In the genomic region with DNA sequence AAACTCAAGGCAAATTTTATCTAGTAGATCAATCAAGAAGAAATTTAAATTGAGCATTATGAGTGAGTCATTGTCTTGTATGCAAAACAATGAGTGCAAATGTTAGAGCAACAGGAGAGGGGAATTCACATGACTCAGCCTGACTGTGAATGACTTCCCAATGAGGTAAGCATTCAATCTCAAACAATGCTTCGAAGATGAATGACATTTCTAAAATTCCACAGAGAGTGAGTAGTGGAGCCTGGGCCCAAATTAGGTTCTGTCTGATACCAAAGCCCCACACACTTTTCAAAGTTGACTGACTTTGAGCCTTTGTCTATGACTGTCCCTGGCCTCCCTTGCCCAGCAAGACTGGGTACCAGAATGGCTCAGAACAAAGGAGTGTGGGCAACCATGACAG, we compare ENCODE assay signal across 1 cellular context.
TF ChIP-seq lines count a peak whose summit lies in the region.

No MANE protein-coding gene starts in this region.

TF ChIP-seq in HEK293, 187 proteins besides CTCF, POLR2A, EP300 and RAD21 (continued from another document and continues in another):
- TF ChIP-seq, protein P1, sequence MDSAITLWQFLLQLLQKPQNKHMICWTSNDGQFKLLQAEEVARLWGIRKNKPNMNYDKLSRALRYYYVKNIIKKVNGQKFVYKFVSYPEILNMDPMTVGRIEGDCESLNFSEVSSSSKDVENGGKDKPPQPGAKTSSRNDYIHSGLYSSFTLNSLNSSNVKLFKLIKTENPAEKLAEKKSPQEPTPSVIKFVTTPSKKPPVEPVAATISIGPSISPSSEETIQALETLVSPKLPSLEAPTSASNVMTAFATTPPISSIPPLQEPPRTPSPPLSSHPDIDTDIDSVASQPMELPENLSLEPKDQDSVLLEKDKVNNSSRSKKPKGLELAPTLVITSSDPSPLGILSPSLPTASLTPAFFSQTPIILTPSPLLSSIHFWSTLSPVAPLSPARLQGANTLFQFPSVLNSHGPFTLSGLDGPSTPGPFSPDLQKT (IDR thresholded peaks at IDR 0.05; ENCODE audit: borderline replicate concordance, low read depth, low read length), result no peak
- no peak for TF ChIP-seq ZNF777 (tag by site-specific recombination; IDR thresholded peaks at IDR 0.05; ENCODE audit: borderline replicate concordance)
- no peak for TF ChIP-seq ZNF76 (tag by site-specific recombination; IDR thresholded peaks at IDR 0.05; ENCODE audit: borderline replicate concordance, low read depth)
- TF ChIP-seq, protein P2, sequence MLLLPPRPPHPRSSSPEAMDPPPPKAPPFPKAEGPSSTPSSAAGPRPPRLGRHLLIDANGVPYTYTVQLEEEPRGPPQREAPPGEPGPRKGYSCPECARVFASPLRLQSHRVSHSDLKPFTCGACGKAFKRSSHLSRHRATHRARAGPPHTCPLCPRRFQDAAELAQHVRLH (tag by site-specific recombination; IDR thresholded peaks at IDR 0.05), result no peak
- TF ChIP-seq ZSCAN16 (tag by site-specific recombination; IDR thresholded peaks at IDR 0.05), result no peak
- TF ChIP-seq ZNF169 (tag by site-specific recombination; IDR thresholded peaks at IDR 0.05), result no peak
- TF ChIP-seq ZFHX2 (tag by site-specific recombination; conservative IDR thresholded peaks at IDR 0.05), result no peak
- TF ChIP-seq, protein P3, sequence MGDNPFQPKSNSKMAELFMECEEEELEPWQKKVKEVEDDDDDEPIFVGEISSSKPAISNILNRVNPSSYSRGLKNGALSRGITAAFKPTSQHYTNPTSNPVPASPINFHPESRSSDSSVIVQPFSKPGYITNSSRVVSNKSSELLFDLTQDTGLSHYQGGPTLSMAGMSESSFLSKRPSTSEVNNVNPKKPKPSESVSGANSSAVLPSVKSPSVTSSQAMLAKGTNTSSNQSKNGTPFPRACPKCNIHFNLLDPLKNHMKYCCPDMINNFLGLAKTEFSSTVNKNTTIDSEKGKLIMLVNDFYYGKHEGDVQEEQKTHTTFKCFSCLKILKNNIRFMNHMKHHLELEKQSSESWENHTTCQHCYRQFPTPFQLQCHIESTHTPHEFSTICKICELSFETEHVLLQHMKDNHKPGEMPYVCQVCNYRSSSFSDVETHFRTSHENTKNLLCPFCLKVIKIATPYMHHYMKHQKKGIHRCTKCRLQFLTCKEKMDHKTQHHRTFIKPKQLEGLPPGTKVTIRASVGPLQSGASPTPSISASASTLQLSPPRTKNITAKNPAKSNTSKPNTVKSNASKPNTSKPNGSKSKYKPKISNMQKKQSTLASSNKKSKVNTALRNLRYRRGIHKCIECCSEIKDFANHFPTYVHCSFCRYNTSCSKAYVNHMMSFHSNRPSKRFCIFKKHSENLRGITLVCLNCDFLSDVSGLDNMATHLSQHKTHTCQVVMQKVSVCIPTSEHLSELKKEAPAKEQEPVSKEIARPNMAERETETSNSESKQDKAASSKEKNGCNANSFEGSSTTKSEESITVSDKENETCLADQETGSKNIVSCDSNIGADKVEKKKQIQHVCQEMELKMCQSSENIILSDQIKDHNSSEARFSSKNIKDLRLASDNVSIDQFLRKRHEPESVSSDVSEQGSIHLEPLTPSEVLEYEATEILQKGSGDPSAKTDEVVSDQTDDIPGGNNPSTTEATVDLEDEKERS (tag by site-specific recombination; IDR thresholded peaks at IDR 0.05), result no peak
- no peak for TF ChIP-seq ZFP41 (tag by site-specific recombination; IDR thresholded peaks at IDR 0.05; ENCODE audit: borderline replicate concordance)
- no peak for TF ChIP-seq YY1 (tag by site-specific recombination; IDR thresholded peaks at IDR 0.05)
- TF ChIP-seq ZNF223 (tag by site-specific recombination; IDR thresholded peaks at IDR 0.05), result no peak
- no peak for TF ChIP-seq OVOL3 (tag by site-specific recombination; IDR thresholded peaks at IDR 0.05)
- TF ChIP-seq, protein P4, sequence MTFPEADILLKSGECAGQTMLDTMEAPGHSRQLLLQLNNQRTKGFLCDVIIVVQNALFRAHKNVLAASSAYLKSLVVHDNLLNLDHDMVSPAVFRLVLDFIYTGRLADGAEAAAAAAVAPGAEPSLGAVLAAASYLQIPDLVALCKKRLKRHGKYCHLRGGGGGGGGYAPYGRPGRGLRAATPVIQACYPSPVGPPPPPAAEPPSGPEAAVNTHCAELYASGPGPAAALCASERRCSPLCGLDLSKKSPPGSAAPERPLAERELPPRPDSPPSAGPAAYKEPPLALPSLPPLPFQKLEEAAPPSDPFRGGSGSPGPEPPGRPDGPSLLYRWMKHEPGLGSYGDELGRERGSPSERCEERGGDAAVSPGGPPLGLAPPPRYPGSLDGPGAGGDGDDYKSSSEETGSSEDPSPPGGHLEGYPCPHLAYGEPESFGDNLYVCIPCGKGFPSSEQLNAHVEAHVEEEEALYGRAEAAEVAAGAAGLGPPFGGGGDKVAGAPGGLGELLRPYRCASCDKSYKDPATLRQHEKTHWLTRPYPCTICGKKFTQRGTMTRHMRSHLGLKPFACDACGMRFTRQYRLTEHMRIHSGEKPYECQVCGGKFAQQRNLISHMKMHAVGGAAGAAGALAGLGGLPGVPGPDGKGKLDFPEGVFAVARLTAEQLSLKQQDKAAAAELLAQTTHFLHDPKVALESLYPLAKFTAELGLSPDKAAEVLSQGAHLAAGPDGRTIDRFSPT (tag by site-specific recombination; IDR thresholded peaks at IDR 0.05), result peak; percentile 50; the same call in 1 of the 2 replicates
- TF ChIP-seq, protein P5, sequence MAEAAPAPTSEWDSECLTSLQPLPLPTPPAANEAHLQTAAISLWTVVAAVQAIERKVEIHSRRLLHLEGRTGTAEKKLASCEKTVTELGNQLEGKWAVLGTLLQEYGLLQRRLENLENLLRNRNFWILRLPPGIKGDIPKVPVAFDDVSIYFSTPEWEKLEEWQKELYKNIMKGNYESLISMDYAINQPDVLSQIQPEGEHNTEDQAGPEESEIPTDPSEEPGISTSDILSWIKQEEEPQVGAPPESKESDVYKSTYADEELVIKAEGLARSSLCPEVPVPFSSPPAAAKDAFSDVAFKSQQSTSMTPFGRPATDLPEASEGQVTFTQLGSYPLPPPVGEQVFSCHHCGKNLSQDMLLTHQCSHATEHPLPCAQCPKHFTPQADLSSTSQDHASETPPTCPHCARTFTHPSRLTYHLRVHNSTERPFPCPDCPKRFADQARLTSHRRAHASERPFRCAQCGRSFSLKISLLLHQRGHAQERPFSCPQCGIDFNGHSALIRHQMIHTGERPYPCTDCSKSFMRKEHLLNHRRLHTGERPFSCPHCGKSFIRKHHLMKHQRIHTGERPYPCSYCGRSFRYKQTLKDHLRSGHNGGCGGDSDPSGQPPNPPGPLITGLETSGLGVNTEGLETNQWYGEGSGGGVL (tag by site-specific recombination; IDR thresholded peaks at IDR 0.05), result peak; percentile 33; the same call in 1 of the 2 replicates
- TF ChIP-seq SP7 (tag by site-specific recombination; IDR thresholded peaks at IDR 0.05), result peak; percentile 58
- peak; percentile 40; the same call in 1 of the 2 replicates for TF ChIP-seq ZBTB21 (tag by site-specific recombination; IDR thresholded peaks at IDR 0.05)
- TF ChIP-seq ZNF843 (tag by site-specific recombination; IDR thresholded peaks at IDR 0.05), result no peak
- TF ChIP-seq ZEB2 (tag by site-specific recombination; IDR thresholded peaks at IDR 0.05), result peak; percentile 53; the same call in 1 of the 2 replicates
- TF ChIP-seq ZNF155 (tag by site-specific recombination; IDR thresholded peaks at IDR 0.05), result no peak
- TF ChIP-seq ZNF211 (tag by site-specific recombination; IDR thresholded peaks at IDR 0.05; ENCODE audit: low read depth), result no peak
- TF ChIP-seq ZNF747 (tag by site-specific recombination; IDR thresholded peaks at IDR 0.05), result no peak
- TF ChIP-seq ZNF366 (tag by site-specific recombination; conservative IDR thresholded peaks at IDR 0.05), result peak; percentile 47; the same call in 1 of the 2 replicates
- TF ChIP-seq, protein P6, sequence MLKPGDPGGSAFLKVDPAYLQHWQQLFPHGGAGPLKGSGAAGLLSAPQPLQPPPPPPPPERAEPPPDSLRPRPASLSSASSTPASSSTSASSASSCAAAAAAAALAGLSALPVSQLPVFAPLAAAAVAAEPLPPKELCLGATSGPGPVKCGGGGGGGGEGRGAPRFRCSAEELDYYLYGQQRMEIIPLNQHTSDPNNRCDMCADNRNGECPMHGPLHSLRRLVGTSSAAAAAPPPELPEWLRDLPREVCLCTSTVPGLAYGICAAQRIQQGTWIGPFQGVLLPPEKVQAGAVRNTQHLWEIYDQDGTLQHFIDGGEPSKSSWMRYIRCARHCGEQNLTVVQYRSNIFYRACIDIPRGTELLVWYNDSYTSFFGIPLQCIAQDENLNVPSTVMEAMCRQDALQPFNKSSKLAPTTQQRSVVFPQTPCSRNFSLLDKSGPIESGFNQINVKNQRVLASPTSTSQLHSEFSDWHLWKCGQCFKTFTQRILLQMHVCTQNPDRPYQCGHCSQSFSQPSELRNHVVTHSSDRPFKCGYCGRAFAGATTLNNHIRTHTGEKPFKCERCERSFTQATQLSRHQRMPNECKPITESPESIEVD (tag by site-specific recombination; IDR thresholded peaks at IDR 0.05), result no peak
- no peak for TF ChIP-seq HOXC10 (CRISPR knock-in tag; IDR thresholded peaks at IDR 0.05)
- TF ChIP-seq ZNF558 (tag by site-specific recombination; IDR thresholded peaks at IDR 0.05), result 0 out of 2 replicates have a peak, but pooled peaks have one; percentile 35
- TF ChIP-seq PRDM1 (tag by site-specific recombination; IDR thresholded peaks at IDR 0.05), result 0 out of 2 replicates have a peak, but pooled peaks have one; percentile 34
- no peak for TF ChIP-seq RBAK (tag by site-specific recombination; IDR thresholded peaks at IDR 0.05)
- TF ChIP-seq ZFP3 (tag by site-specific recombination; IDR thresholded peaks at IDR 0.05; ENCODE audit: low read depth), result no peak
- no peak for TF ChIP-seq ZNF544 (tag by site-specific recombination; IDR thresholded peaks at IDR 0.05)
- TF ChIP-seq ZNF701 (tag by site-specific recombination; IDR thresholded peaks at IDR 0.05), result no peak
- no peak for TF ChIP-seq HOXA7 (CRISPR knock-in tag; IDR thresholded peaks at IDR 0.05; ENCODE audit: borderline replicate concordance)
- TF ChIP-seq, protein P7, sequence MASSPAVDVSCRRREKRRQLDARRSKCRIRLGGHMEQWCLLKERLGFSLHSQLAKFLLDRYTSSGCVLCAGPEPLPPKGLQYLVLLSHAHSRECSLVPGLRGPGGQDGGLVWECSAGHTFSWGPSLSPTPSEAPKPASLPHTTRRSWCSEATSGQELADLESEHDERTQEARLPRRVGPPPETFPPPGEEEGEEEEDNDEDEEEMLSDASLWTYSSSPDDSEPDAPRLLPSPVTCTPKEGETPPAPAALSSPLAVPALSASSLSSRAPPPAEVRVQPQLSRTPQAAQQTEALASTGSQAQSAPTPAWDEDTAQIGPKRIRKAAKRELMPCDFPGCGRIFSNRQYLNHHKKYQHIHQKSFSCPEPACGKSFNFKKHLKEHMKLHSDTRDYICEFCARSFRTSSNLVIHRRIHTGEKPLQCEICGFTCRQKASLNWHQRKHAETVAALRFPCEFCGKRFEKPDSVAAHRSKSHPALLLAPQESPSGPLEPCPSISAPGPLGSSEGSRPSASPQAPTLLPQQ (tag by site-specific recombination; IDR thresholded peaks at IDR 0.05), result 0 out of 2 replicates have a peak, but pooled peaks have one; percentile 16
- no peak for TF ChIP-seq ZNF596 (tag by site-specific recombination; IDR thresholded peaks at IDR 0.05)
- TF ChIP-seq, protein P8, sequence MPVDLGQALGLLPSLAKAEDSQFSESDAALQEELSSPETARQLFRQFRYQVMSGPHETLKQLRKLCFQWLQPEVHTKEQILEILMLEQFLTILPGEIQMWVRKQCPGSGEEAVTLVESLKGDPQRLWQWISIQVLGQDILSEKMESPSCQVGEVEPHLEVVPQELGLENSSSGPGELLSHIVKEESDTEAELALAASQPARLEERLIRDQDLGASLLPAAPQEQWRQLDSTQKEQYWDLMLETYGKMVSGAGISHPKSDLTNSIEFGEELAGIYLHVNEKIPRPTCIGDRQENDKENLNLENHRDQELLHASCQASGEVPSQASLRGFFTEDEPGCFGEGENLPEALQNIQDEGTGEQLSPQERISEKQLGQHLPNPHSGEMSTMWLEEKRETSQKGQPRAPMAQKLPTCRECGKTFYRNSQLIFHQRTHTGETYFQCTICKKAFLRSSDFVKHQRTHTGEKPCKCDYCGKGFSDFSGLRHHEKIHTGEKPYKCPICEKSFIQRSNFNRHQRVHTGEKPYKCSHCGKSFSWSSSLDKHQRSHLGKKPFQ (tag by site-specific recombination; IDR thresholded peaks at IDR 0.05), result no peak
- no peak for TF ChIP-seq SCRT1 (tag by site-specific recombination; IDR thresholded peaks at IDR 0.05; ENCODE audit: borderline replicate concordance)
- peak; percentile 79 for TF ChIP-seq ZNF629 (tag by site-specific recombination; IDR thresholded peaks at IDR 0.05)
- TF ChIP-seq ZNF324 (tag by site-specific recombination; IDR thresholded peaks at IDR 0.05), result no peak
- no peak for TF ChIP-seq ZNF302 (tag by site-specific recombination; IDR thresholded peaks at IDR 0.05; ENCODE audit: low read depth)
- TF ChIP-seq, protein P9, sequence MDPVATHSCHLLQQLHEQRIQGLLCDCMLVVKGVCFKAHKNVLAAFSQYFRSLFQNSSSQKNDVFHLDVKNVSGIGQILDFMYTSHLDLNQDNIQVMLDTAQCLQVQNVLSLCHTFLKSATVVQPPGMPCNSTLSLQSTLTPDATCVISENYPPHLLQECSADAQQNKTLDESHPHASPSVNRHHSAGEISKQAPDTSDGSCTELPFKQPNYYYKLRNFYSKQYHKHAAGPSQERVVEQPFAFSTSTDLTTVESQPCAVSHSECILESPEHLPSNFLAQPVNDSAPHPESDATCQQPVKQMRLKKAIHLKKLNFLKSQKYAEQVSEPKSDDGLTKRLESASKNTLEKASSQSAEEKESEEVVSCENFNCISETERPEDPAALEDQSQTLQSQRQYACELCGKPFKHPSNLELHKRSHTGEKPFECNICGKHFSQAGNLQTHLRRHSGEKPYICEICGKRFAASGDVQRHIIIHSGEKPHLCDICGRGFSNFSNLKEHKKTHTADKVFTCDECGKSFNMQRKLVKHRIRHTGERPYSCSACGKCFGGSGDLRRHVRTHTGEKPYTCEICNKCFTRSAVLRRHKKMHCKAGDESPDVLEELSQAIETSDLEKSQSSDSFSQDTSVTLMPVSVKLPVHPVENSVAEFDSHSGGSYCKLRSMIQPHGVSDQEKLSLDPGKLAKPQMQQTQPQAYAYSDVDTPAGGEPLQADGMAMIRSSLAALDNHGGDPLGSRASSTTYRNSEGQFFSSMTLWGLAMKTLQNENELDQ (tag by site-specific recombination; IDR thresholded peaks at IDR 0.05; ENCODE audit: low read depth), result no peak
- TF ChIP-seq SCRT2 (tag by site-specific recombination; IDR thresholded peaks at IDR 0.05), result peak; percentile 95
- no peak for TF ChIP-seq ZNF292 (tag by site-specific recombination; IDR thresholded peaks at IDR 0.05; ENCODE audit: borderline replicate concordance, low read depth)
- no peak for TF ChIP-seq ZNF548 (tag by site-specific recombination; IDR thresholded peaks at IDR 0.05)
- TF ChIP-seq, protein P10, sequence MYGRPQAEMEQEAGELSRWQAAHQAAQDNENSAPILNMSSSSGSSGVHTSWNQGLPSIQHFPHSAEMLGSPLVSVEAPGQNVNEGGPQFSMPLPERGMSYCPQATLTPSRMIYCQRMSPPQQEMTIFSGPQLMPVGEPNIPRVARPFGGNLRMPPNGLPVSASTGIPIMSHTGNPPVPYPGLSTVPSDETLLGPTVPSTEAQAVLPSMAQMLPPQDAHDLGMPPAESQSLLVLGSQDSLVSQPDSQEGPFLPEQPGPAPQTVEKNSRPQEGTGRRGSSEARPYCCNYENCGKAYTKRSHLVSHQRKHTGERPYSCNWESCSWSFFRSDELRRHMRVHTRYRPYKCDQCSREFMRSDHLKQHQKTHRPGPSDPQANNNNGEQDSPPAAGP (tag by site-specific recombination; IDR thresholded peaks at IDR 0.05), result no peak
- no peak for TF ChIP-seq ZBTB20 (tag by site-specific recombination; IDR thresholded peaks at IDR 0.05)
- TF ChIP-seq ZNF707 (tag by site-specific recombination; IDR thresholded peaks at IDR 0.05), result no peak
- no peak for TF ChIP-seq ZNF791 (tag by site-specific recombination; IDR thresholded peaks at IDR 0.05)
- peak; percentile 64; the same call in 1 of the 2 replicates for TF ChIP-seq ZNF184 (tag by site-specific recombination; IDR thresholded peaks at IDR 0.05)
